8 cellular contexts compared by ENCODE assay signal in genomic region chr13:43785681-43786471, GRCh38. TPM values are rescaled to one million over a fixed set of nuclear protein-coding genes. Genes with fewer than 3 reads are reported as not detected.
DNase-seq lines count a peak whose midpoint lies in the region; ATAC-seq and TF ChIP-seq lines count a peak whose summit lies in the region.

No MANE protein-coding gene starts in this region.

- H3K9me3 Mint-ChIP-seq in activated B cell treated with CpG ODN at 0.5 μM for 24 hours (no peaks in the 10 kb centered on the region), memory B cell (no peaks in the 10 kb centered on the region)

- H3K4me1 Mint-ChIP-seq in activated B cell treated with CpG ODN at 0.5 μM for 24 hours (peaks cover 16% of the 10 kb centered on the region), memory B cell (peaks cover 7% of the 10 kb centered on the region)

- peak overlapping the region; percentile 64 for H3K4me3 ChIP-seq in epithelial cell of proximal tubule (ENCODE audit: low read depth, low read length)
- peak overlapping the region; percentile 56 to 82 (median 70) for H3K4me3 ChIP-seq in subcutaneous abdominal adipose tissue (ENCODE audit: low read depth in 1 of 5, low read length in 5 of 5)

- H3K27me3 Mint-ChIP-seq in activated B cell treated with CpG ODN at 0.5 μM for 24 hours (peaks cover 34% of the 10 kb centered on the region), memory B cell (peaks cover 10% of the 10 kb centered on the region)

- POLR2A ChIA-PET in activated B cell treated with CpG ODN at 0.5 μM for 24 hours (lab: Charles Lee) = no interaction called here

- no peaks in the 10 kb centered on the region for H3K9me3 ChIP-seq in subcutaneous abdominal adipose tissue (ENCODE audit: control insufficient read depth in 5 of 5, low read length in 5 of 5)

- H3K27ac ChIP-seq in subcutaneous abdominal adipose tissue (ENCODE audit: low read depth, low read length) = peak overlapping the region; percentile 47

- TF ChIP-seq CTCF in activated B cell treated with CpG ODN at 0.5 μM for 24 hours (IDR thresholded peaks at IDR 0.05) (no peak), epithelial cell of proximal tubule (conservative IDR thresholded peaks at IDR 0.05; ENCODE audit: low read depth, low read length) (no peak)

- peak overlapping the region in 3 of 5 donors; percentile 6 to 51 (median 16) for H3K9ac ChIP-seq in subcutaneous abdominal adipose tissue (ENCODE audit: low read length in 5 of 5)

- peak; percentile 33 for ATAC-seq in activated B cell treated with CpG ODN at 0.5 μM for 24 hours (ENCODE audit: low read depth)
- peak; percentile 31 for ATAC-seq in memory B cell (ENCODE audit: low read depth)
- ATAC-seq in HG03460 (IDR thresholded peaks at IDR 0.05; ENCODE audit: unreplicated experiment) = no peak
- no peak for ATAC-seq in GM21723 (IDR thresholded peaks at IDR 0.05; ENCODE audit: unreplicated experiment)

- H3K36me3 Mint-ChIP-seq in activated B cell treated with CpG ODN at 0.5 μM for 24 hours (ENCODE audit: low read depth) (no peaks in the 10 kb centered on the region), memory B cell (no peaks in the 10 kb centered on the region)

- intact Hi-C loops in activated B cell treated with CpG ODN at 0.5 μM for 24 hours (cut with micrococcal nuclease) = loop anchor here (5.0 kb wide), 1 partner anchor 699 kb away; no protein-coding TSS in a partner anchor

- peak overlapping the region; percentile 79 for H3K4me3 Mint-ChIP-seq in activated B cell treated with CpG ODN at 0.5 μM for 24 hours
- peak overlapping the region; percentile 81 for H3K4me3 Mint-ChIP-seq in memory B cell

- DNase-seq in G401 (ENCODE audit: low spot score) = peak; percentile 65
- peak; percentile 28 to 49 for DNase-seq in Kasumi-1 (lab: John Stamatoyannopoulos, UW)
- no peak for DNase-seq in activated B cell treated with CpG ODN at 0.5 μM for 24 hours
- no peak for DNase-seq in epithelial cell of proximal tubule (ENCODE audit: low read depth)
- DNase-seq in memory B cell (ENCODE audit: low spot score in 2 of 2) = peak in 1 of 2 donors; percentile 13

- H3K4me1 ChIP-seq in subcutaneous abdominal adipose tissue (ENCODE audit: control insufficient read depth in 5 of 5, insufficient read depth in 5 of 5, low read length in 5 of 5) = peaks cover 0 to 31% (median 29%) of the 10 kb centered on the region in 5 donors

- H3K27ac Mint-ChIP-seq in activated B cell treated with CpG ODN at 0.5 μM for 24 hours (no peak overlapping the region), memory B cell (peak overlapping the region; percentile 62)

- CTCF ChIA-PET in activated B cell treated with CpG ODN at 0.5 μM for 24 hours (lab: Charles Lee) = no interaction called here

- in situ Hi-C loops in G401 (cut with HindIII; ENCODE audit: low sequenced_read_pairs) = no loop called here

- no peaks in the 10 kb centered on the region for H3K36me3 ChIP-seq in subcutaneous abdominal adipose tissue (ENCODE audit: control insufficient read depth in 5 of 5, insufficient read depth in 5 of 5, low read length in 5 of 5)

- peaks cover 0 to 4% (median 0%) of the 10 kb centered on the region in 5 donors for H3K27me3 ChIP-seq in subcutaneous abdominal adipose tissue (ENCODE audit: control insufficient read depth in 5 of 5, insufficient read depth in 4 of 5, low read length in 5 of 5)

RNA-seq across cellular contexts. Expression of gene ENOX1, which starts 0.9 kb away (rescaled TPM):
- total RNA-seq in G401 (2014; rRNA removed; shearing (Covaris generic)) = not detected in 2 replicates
- total RNA-seq in activated B cell treated with CpG ODN at 0.5 μM for 24 hours = not detected in 2 replicates
- total RNA-seq in epithelial cell of proximal tubule = 0.17 and 1.8 TPM in 2 replicates

Comparison
In these comparisons a context has a peak if more than half of its experiments do, and no peak if none do; other contexts are left out.
1. DNase-seq: peak in G401 (single experiment) and Kasumi-1 (2 of 2); none in activated B cell treated with CpG ODN at 0.5 μM for 24 hours (single experiment) and epithelial cell of proximal tubule (single experiment).
2. ATAC-seq: peak in activated B cell treated with CpG ODN at 0.5 μM for 24 hours (single experiment) and memory B cell (single experiment); none in HG03460 (single experiment) and GM21723 (single experiment).